ENCODE assay signal across 25 cellular contexts in the genomic region with DNA sequence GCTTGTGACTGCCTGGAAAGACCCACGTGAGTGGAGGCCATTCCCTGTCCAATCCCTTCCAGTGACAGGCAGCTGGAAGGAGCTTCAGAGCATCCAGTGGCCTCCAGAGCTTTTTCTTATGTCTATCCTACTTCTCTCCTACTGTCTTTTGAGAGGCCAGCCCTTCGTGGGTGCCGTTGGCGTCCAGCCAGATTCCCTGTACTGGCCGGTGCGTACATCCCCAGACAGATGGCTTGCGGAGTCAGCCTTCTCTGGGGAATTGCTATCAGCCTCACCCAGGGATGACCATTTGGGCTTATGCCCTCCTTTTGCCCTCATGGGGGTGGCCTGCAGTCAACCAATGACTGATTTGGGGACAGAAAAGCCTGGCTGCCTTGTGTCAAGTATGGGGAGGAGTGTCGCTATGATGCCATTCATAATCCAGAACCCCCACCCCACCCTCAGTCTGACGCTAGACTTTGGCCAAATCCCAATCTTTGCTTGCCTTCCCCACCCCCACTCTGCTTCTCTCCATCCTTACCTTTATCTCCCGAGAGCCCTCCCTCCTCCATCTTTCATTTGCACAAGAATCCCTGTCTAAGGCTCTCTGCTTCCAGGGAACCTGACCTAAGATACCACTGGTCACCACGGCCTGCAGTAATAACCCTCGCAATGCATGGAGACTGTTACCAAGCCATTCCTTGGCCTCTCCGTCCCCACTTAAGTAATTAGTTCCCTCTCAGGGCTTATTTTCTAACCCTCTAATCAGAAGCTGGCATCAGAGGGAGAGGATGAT.
"Had no signal": no experiment of that assay in that cellular context is flagged by ENCODE, and none has a peak within 500 bp of the region (broad histone marks: within the 10 kb centered on the region; RNA-seq: fewer than 3 reads in every experiment).

No MANE protein-coding gene starts in this region.

- H3K27ac ChIP-seq: breast epithelium, hepatocyte, right lobe of liver, skin epidermis, stomach, suprapubic skin, tibial nerve had no signal

- H3K4me3 Mint-ChIP-seq: activated CD4-positive, alpha-beta memory T cell treated with anti-CD3 and anti-CD28 coated beads for 36 hours; activated naive CD4-positive, alpha-beta T cell treated with anti-CD3 and anti-CD28 coated beads for 36 hours; activated naive CD8-positive, alpha-beta T cell treated with anti-CD3 and anti-CD28 coated beads, Interleukin-2, amount 10 ng/mL, durations not matched to agents 7 days and 5 days; central memory CD8-positive, alpha-beta T cell; memory B cell; natural killer cell treated with Interleukin-12 subunit alpha and Interleukin-12 subunit beta and Interleukin-15 and Interleukin-18, amount 100 ng/mL, for 72 hours had no signal

- H3K27me3 Mint-ChIP-seq: activated CD4-positive, alpha-beta memory T cell treated with anti-CD3 and anti-CD28 coated beads for 36 hours; central memory CD8-positive, alpha-beta T cell had no signal

- H3K4me3 ChIP-seq: breast epithelium, hepatocyte, right lobe of liver, skin epidermis, stomach, suprapubic skin, tibial nerve had no signal

- H3K27me3 ChIP-seq: hepatocyte, right lobe of liver, suprapubic skin, tibial nerve had no signal

- H3K79me2 ChIP-seq: hepatocyte had no signal

- H3K9me3 Mint-ChIP-seq: activated CD4-positive, alpha-beta memory T cell treated with anti-CD3 and anti-CD28 coated beads for 36 hours; activated naive CD4-positive, alpha-beta T cell treated with anti-CD3 and anti-CD28 coated beads for 36 hours; activated naive CD8-positive, alpha-beta T cell treated with anti-CD3 and anti-CD28 coated beads, Interleukin-2, amount 10 ng/mL, durations not matched to agents 7 days and 5 days; central memory CD8-positive, alpha-beta T cell; memory B cell; natural killer cell treated with Interleukin-12 subunit alpha and Interleukin-12 subunit beta and Interleukin-15 and Interleukin-18, amount 100 ng/mL, for 72 hours had no signal

- H3K36me3 Mint-ChIP-seq: activated CD4-positive, alpha-beta memory T cell treated with anti-CD3 and anti-CD28 coated beads for 36 hours; activated naive CD8-positive, alpha-beta T cell treated with anti-CD3 and anti-CD28 coated beads, Interleukin-2, amount 10 ng/mL, durations not matched to agents 7 days and 5 days; natural killer cell treated with Interleukin-12 subunit alpha and Interleukin-12 subunit beta and Interleukin-15 and Interleukin-18, amount 100 ng/mL, for 72 hours had no signal

- H3K4me1 ChIP-seq: breast epithelium, right lobe of liver, suprapubic skin had no signal

- H2AFZ ChIP-seq: hepatocyte had no signal

- FAIRE-seq: colon, endothelial cell of umbilical vein, urothelium cell line had no signal

- DNase-seq: activated CD4-positive, alpha-beta memory T cell treated with anti-CD3 and anti-CD28 coated beads for 36 hours; activated CD4-positive, alpha-beta T cell treated with anti-CD3 and anti-CD28 coated beads for 48 hours; activated naive CD4-positive, alpha-beta T cell treated with anti-CD3 and anti-CD28 coated beads for 36 hours; activated naive CD8-positive, alpha-beta T cell treated with anti-CD3 and anti-CD28 coated beads, Interleukin-2, amount 10 ng/mL, durations not matched to agents 7 days and 5 days; activated T-cell treated with anti-CD3 and anti-CD28 coated beads, Interleukin-2, amount 50 U/mL, for 48 hours; amniotic stem cell; effector memory CD4-positive, alpha-beta T cell; foreskin melanocyte; glutamatergic neuron; nucleus accumbens; right lobe of liver; stimulated activated CD4-positive, alpha-beta T cell treated with anti-CD3 and anti-CD28 coated beads, Interleukin-1b, Interleukin-23, amount 100 ng/mL, for 48 hours; stomach had no signal

- H3K4me2 ChIP-seq: hepatocyte had no signal

- H3K27ac Mint-ChIP-seq: activated CD4-positive, alpha-beta memory T cell treated with anti-CD3 and anti-CD28 coated beads for 36 hours; activated naive CD4-positive, alpha-beta T cell treated with anti-CD3 and anti-CD28 coated beads for 36 hours; activated naive CD8-positive, alpha-beta T cell treated with anti-CD3 and anti-CD28 coated beads, Interleukin-2, amount 10 ng/mL, durations not matched to agents 7 days and 5 days; memory B cell; natural killer cell treated with Interleukin-12 subunit alpha and Interleukin-12 subunit beta and Interleukin-15 and Interleukin-18, amount 100 ng/mL, for 72 hours had no signal

- ATAC-seq: esophagus mucosa; natural killer cell treated with Interleukin-12 subunit alpha and Interleukin-12 subunit beta and Interleukin-15 and Interleukin-18, amount 100 ng/mL, for 72 hours had no signal

- H3K36me3 ChIP-seq: breast epithelium, right lobe of liver, stomach, suprapubic skin, tibial nerve had no signal

- H3K9me3 ChIP-seq: breast epithelium, right lobe of liver, stomach, suprapubic skin, tibial nerve had no signal
